ENCODE assay signal across 11 cellular contexts in genomic region chr4:6271701-6272465, GRCh38. TPM values are rescaled to one million over a fixed set of nuclear protein-coding genes. Genes with fewer than 3 reads are reported as not detected.
DNase-seq lines count a peak whose midpoint lies in the region; ATAC-seq and TF ChIP-seq lines count a peak whose summit lies in the region.
"Had no signal": no experiment of that assay in that cellular context is flagged by ENCODE, and none has a peak within 500 bp of the region (broad histone marks: within the 10 kb centered on the region; RNA-seq: fewer than 3 reads in every experiment).

No MANE protein-coding gene starts in this region.

- no peaks in the 10 kb centered on the region for H3K9me3 Mint-ChIP-seq in activated naive CD4-positive, alpha-beta T cell treated with anti-CD3 and anti-CD28 coated beads, Interleukin-2, amount 50 U/mL, for 24 hours
- no peaks in the 10 kb centered on the region for H3K9me3 Mint-ChIP-seq in activated naive CD4-positive, alpha-beta T cell treated with anti-CD3 and anti-CD28 coated beads, Interleukin-2, amount 50 U/mL, for 72 hours
- no peaks in the 10 kb centered on the region for H3K9me3 Mint-ChIP-seq in natural killer cell
- H3K9me3 Mint-ChIP-seq: stimulated activated naive B cell treated with anti-CD40 and anti-IgM and Interleukin-4, amounts not matched to agents 10 μg/mL and 1 μg/mL and 100 μg/mL, for 72 hours had no signal

- no peak for DNase-seq in activated naive CD4-positive, alpha-beta T cell treated with anti-CD3 and anti-CD28 coated beads, Interleukin-2, amount 50 U/mL, for 72 hours (ENCODE audit: low spot score in 2 of 2)
- DNase-seq in natural killer cell (no peak), vagina (ENCODE audit: extremely low spot score in 2 of 2) (no peak), COLO829 (ENCODE audit: low spot score) (no peak)
- DNase-seq in stimulated activated CD4-positive, alpha-beta T cell treated with anti-CD3 and anti-CD28 coated beads, Interleukin-1b, Interleukin-23, amount 100 ng/mL, for 48 hours = no peak
- DNase-seq: H7; retina; stimulated activated naive B cell treated with anti-CD40 and anti-IgM and Interleukin-4, amounts not matched to agents 10 μg/mL and 1 μg/mL and 100 μg/mL, for 72 hours had no signal

- H3K27me3 ChIP-seq in endocrine pancreas (ENCODE audit: control insufficient read depth, insufficient read depth, low read length) = no peaks in the 10 kb centered on the region
- H3K27me3 ChIP-seq in vagina = no peaks in the 10 kb centered on the region

- no peaks in the 10 kb centered on the region for H3K36me3 Mint-ChIP-seq in activated naive CD4-positive, alpha-beta T cell treated with anti-CD3 and anti-CD28 coated beads, Interleukin-2, amount 50 U/mL, for 24 hours
- no peaks in the 10 kb centered on the region for H3K36me3 Mint-ChIP-seq in activated naive CD4-positive, alpha-beta T cell treated with anti-CD3 and anti-CD28 coated beads, Interleukin-2, amount 50 U/mL, for 72 hours
- H3K36me3 Mint-ChIP-seq in natural killer cell = no peaks in the 10 kb centered on the region
- H3K36me3 Mint-ChIP-seq: stimulated activated naive B cell treated with anti-CD40 and anti-IgM and Interleukin-4, amounts not matched to agents 10 μg/mL and 1 μg/mL and 100 μg/mL, for 72 hours had no signal

- peaks cover 16% of the 10 kb centered on the region for H3K4me1 Mint-ChIP-seq in activated naive CD4-positive, alpha-beta T cell treated with anti-CD3 and anti-CD28 coated beads, Interleukin-2, amount 50 U/mL, for 24 hours
- H3K4me1 Mint-ChIP-seq in natural killer cell = peaks cover 6 to 23% of the 10 kb centered on the region in 2 donors

- TF ChIP-seq CTCF in natural killer cell (IDR thresholded peaks at IDR 0.05) (no peak), vagina (IDR thresholded peaks at IDR 0.05) (no peak)

- H3K9ac ChIP-seq in endocrine pancreas (ENCODE audit: control insufficient read depth, insufficient read depth, low read length) = peak overlapping the region; percentile 58

- intact Hi-C loops in natural killer cell (cut with micrococcal nuclease) = no loop called here
- intact Hi-C loops in vagina (cut with DNase I) = no loop called here

- H3K4me3 Mint-ChIP-seq in activated naive CD4-positive, alpha-beta T cell treated with anti-CD3 and anti-CD28 coated beads, Interleukin-2, amount 50 U/mL, for 24 hours = peak overlapping the region; percentile 57
- H3K4me3 Mint-ChIP-seq in natural killer cell = peak overlapping the region; percentile 62

- H3K27ac ChIP-seq in vagina = peak overlapping the region; percentile 75

- no peak overlapping the region for H3K27ac Mint-ChIP-seq in activated naive CD4-positive, alpha-beta T cell treated with anti-CD3 and anti-CD28 coated beads, Interleukin-2, amount 50 U/mL, for 24 hours
- peak overlapping the region in 1 of 2 donors; percentile 40 for H3K27ac Mint-ChIP-seq in activated naive CD4-positive, alpha-beta T cell treated with anti-CD3 and anti-CD28 coated beads, Interleukin-2, amount 50 U/mL, for 72 hours
- no peak overlapping the region for H3K27ac Mint-ChIP-seq in natural killer cell
- H3K27ac Mint-ChIP-seq: stimulated activated naive B cell treated with anti-CD40 and anti-IgM and Interleukin-4, amounts not matched to agents 10 μg/mL and 1 μg/mL and 100 μg/mL, for 72 hours had no signal

- no peaks in the 10 kb centered on the region for H3K27me3 Mint-ChIP-seq in activated naive CD4-positive, alpha-beta T cell treated with anti-CD3 and anti-CD28 coated beads, Interleukin-2, amount 50 U/mL, for 24 hours
- H3K27me3 Mint-ChIP-seq in natural killer cell (ENCODE audit: low read depth in 2 of 2) = peaks cover 14 to 15% of the 10 kb centered on the region in 2 donors
- H3K27me3 Mint-ChIP-seq: stimulated activated naive B cell treated with anti-CD40 and anti-IgM and Interleukin-4, amounts not matched to agents 10 μg/mL and 1 μg/mL and 100 μg/mL, for 72 hours had no signal

- no peaks in the 10 kb centered on the region for H3K36me3 ChIP-seq in endocrine pancreas (ENCODE audit: control insufficient read depth, insufficient read depth, low read length)
- H3K36me3 ChIP-seq in vagina = no peaks in the 10 kb centered on the region

- H3K4me3 ChIP-seq in endocrine pancreas (ENCODE audit: control insufficient read depth, insufficient read depth, low read length) (no peak overlapping the region), vagina (peak overlapping the region; percentile 94 to 97)

- H3K4me1 ChIP-seq in endocrine pancreas (ENCODE audit: control insufficient read depth, insufficient read depth, low read length) = peaks cover 5% of the 10 kb centered on the region
- peaks cover 70% of the 10 kb centered on the region for H3K4me1 ChIP-seq in vagina

- TF ChIP-seq POLR2A in vagina (IDR thresholded peaks at IDR 0.05) = no peak

- no peak for ATAC-seq in activated naive CD4-positive, alpha-beta T cell treated with anti-CD3 and anti-CD28 coated beads, Interleukin-2, amount 50 U/mL, for 72 hours
- ATAC-seq in natural killer cell (no peak), HG03469 (IDR thresholded peaks at IDR 0.05; ENCODE audit: unreplicated experiment) (no peak)
- ATAC-seq: stimulated activated naive B cell treated with anti-CD40 and anti-IgM and Interleukin-4, amounts not matched to agents 10 μg/mL and 1 μg/mL and 100 μg/mL, for 72 hours had no signal

- H3K9me3 ChIP-seq in endocrine pancreas (ENCODE audit: control insufficient read depth, low read length) (no peaks in the 10 kb centered on the region), vagina (no peaks in the 10 kb centered on the region)

RNA-seq across cellular contexts. Expression of gene WFS1, which starts 2.2 kb away (rescaled TPM):
- 1 to 10 TPM; 1.8 to 3.2 TPM for total RNA-seq in activated naive CD4-positive, alpha-beta T cell treated with anti-CD3 and anti-CD28 coated beads, Interleukin-2, amount 50 U/mL, for 72 hours
- total RNA-seq in natural killer cell (1 to 10 TPM; 3.0 to 5.6 (median 3.5) TPM), vagina (91.8 TPM)

Comparison
In these comparisons a context has a peak if more than half of its experiments do, and no peak if none do; other contexts are left out.
1. RNA of gene WFS1, which starts 2.2 kb away (total RNA-seq): 91.8 TPM in vagina (single experiment); 3.0 to 5.6 TPM in natural killer cell and 1.8 to 3.2 TPM in activated naive CD4-positive, alpha-beta T cell treated with anti-CD3 and anti-CD28 coated beads, Interleukin-2, amount 50 U/mL, for 72 hours; every median in the first group is over 10 times any median in the second.